8 cellular contexts compared by ENCODE assay signal in genomic region chr11:119316017-119316728, GRCh38. TPM values are rescaled to one million over a fixed set of nuclear protein-coding genes. Genes with fewer than 3 reads are reported as not detected.
DNase-seq lines count a peak whose midpoint lies in the region; ATAC-seq, FAIRE-seq and TF ChIP-seq lines count a peak whose summit lies in the region.

No MANE protein-coding gene starts in this region.

- in situ Hi-C loops in GM13977 (cut with MboI; ENCODE audit: low pct_unique_long_range_greater_than_20kb, low sequenced_read_pairs, unreplicated experiment): no loop called here

- no peaks in the 10 kb centered on the region for H3K9me3 Mint-ChIP-seq in central memory CD8-positive, alpha-beta T cell

- ATAC-seq in central memory CD8-positive, alpha-beta T cell (replicated peaks; ENCODE audit: extremely low read depth, poor library complexity, severe bottlenecking): no peak

- WGBS in lower leg skin, 2 donors: 0% methylated on average over 15 to 45 of the region's 46 CpGs

- no peak for FAIRE-seq in GM19239 (lab: Jason Lieb, UNC)

- intact Hi-C loops in lower leg skin (cut with DNase I; ENCODE audit: low total_unique reads): no loop called here

- H3K27me3 Mint-ChIP-seq in central memory CD8-positive, alpha-beta T cell: peaks cover 49% of the 10 kb centered on the region

- DNase-seq in GM13977 (ENCODE audit: low spot score) (peak; percentile 36), NCI-H2227 (lab: John Stamatoyannopoulos, UW; ENCODE audit: unreplicated experiment) (peak; percentile 38), lower leg skin (ENCODE audit: low spot score in 2 of 2) (no peak), kidney glomerular epithelial cell (lab: John Stamatoyannopoulos, UW) (no peak), AML-193 (lab: John Stamatoyannopoulos, UW) (no peak), GM19239 (ENCODE audit: insufficient read length, low spot score) (no peak)
- DNase-seq in central memory CD8-positive, alpha-beta T cell (ENCODE audit: low spot score in 2 of 2): no peak

- peaks cover 2% of the 10 kb centered on the region for H3K36me3 Mint-ChIP-seq in central memory CD8-positive, alpha-beta T cell (ENCODE audit: insufficient read depth)

- no peak overlapping the region for H3K27ac Mint-ChIP-seq in central memory CD8-positive, alpha-beta T cell (ENCODE audit: low read depth)

- H3K4me3 ChIP-seq in lower leg skin (ENCODE audit: low read depth, poor library complexity, severe bottlenecking): peak overlapping the region; percentile 15

- no peak for TF ChIP-seq POLR2A in lower leg skin (IDR thresholded peaks at IDR 0.05)

- H3K4me3 Mint-ChIP-seq in central memory CD8-positive, alpha-beta T cell: peak overlapping the region; percentile 67

- TF ChIP-seq CTCF in GM13977 (IDR thresholded peaks at IDR 0.05; ENCODE audit: extremely low read depth, insufficient read depth, missing control alignments) (no peak), lower leg skin (IDR thresholded peaks at IDR 0.05) (no peak)

- peaks cover 16% of the 10 kb centered on the region for H3K4me1 Mint-ChIP-seq in central memory CD8-positive, alpha-beta T cell

- peak overlapping the region; percentile 84 for H3K27ac ChIP-seq in temporal lobe (ENCODE audit: low read depth, low read length)

RNA-seq across cellular contexts. Expression of gene MCAM, which starts 0.8 kb away (rescaled TPM):
- total RNA-seq in lower leg skin: 100 to 1,000 TPM; 103 to 198 (median 183) TPM
- 11.3 TPM for total RNA-seq in temporal lobe

RNA-seq across cellular contexts. Expression of gene RNF26, which starts 18.2 kb away (rescaled TPM):
- total RNA-seq in lower leg skin (10 to 100 TPM in 3 of 4 donors, 1 to 10 TPM in 1; 6.7 to 16.8 (median 13.1) TPM), temporal lobe (4.7 TPM)

RNA-seq across cellular contexts. Expression of gene C1QTNF5, which starts 24.5 kb away (rescaled TPM):
- total RNA-seq in lower leg skin (10 to 100 TPM in 1 of 4 donors, 1 to 10 TPM in 3; 4.2 to 14.3 (median 8.6) TPM), temporal lobe (3.0 TPM)

RNA-seq across cellular contexts. Expression of gene MFRP, which starts 30.3 kb away (rescaled TPM):
- total RNA-seq in lower leg skin (not detected), temporal lobe (not detected)

Comparison
In these comparisons a context has a peak if more than half of its experiments do, and no peak if none do; other contexts are left out.
1. DNase-seq: peak in GM13977 (single experiment) and NCI-H2227 (single experiment); none in central memory CD8-positive, alpha-beta T cell (0 of 2), lower leg skin (0 of 2), kidney glomerular epithelial cell (single experiment), AML-193 (0 of 2) and GM19239 (single experiment).